Comparison of ENCODE assay signal across 8 cellular contexts in genomic region chr3:170418422-170419300, GRCh38. TPM values are rescaled to one million over a fixed set of nuclear protein-coding genes. Genes with fewer than 3 reads are reported as not detected.
DNase-seq lines count a peak whose midpoint lies in the region; ATAC-seq and TF ChIP-seq lines count a peak whose summit lies in the region.

CLDN11 (plus strand) TSS chr3:170418868; CDS start chr3:170419067, 199 bp downstream.

- BruUV-seq in PC-9 (replicated peaks; lab: Mats Ljungman, UMichigan): no TSS peak

- no peaks in the 10 kb centered on the region for H3F3A ChIP-seq in PC-9 (ENCODE audit: insufficient read depth, low read depth)

- H3K9ac ChIP-seq in endodermal cell (ENCODE audit: extremely low read depth, low read length, poor library complexity, severe bottlenecking): no peak within 1 kb of the TSS

- intact Hi-C loops in PC-9 (cut with micrococcal nuclease; ENCODE audit: unreplicated experiment): loop anchor here (10.0 kb wide), 1 partner anchor 186 kb away; no protein-coding TSS in a partner anchor

- DNase-seq in NCI-H345 (lab: John Stamatoyannopoulos, UW) (peak; percentile 42), NCI-H345 treated with DMSO at 0.1 percent for 48 hours (lab: John Stamatoyannopoulos, UW; ENCODE audit: unreplicated experiment) (no peak), NCI-H82 (lab: John Stamatoyannopoulos, UW) (peak; percentile 80), endodermal cell (peak; percentile 86), lung microvascular endothelial cell (ENCODE audit: low read depth in 2 of 2) (peak; percentile 69), suprapubic skin (ENCODE audit: low spot score in 2 of 2) (peak in 1 of 2 donors; percentile 76), PC-9 (no peak)

- WGBS in endodermal cell (ENCODE audit: insufficient coverage in 1 of 2, insufficient read length in 1 of 2), 2 experiments: 25 to 50% methylated on average over 24 to 73 of the region's 73 CpGs
- 13% methylated on average over 42 of the region's 73 CpGs for WGBS in suprapubic skin

- no peak within 1 kb of the TSS for H2AFZ ChIP-seq in PC-9

- H3K4me1 Mint-ChIP-seq in endodermal cell: peaks cover 27% of the 10 kb centered on the region

- peaks cover 40% of the 10 kb centered on the region for H3K27me3 Mint-ChIP-seq in endodermal cell (ENCODE audit: insufficient read depth)

- no peak within 1 kb of the TSS for H3K27ac Mint-ChIP-seq in endodermal cell

- H3K79me2 ChIP-seq in PC-9 (ENCODE audit: low read depth): no peaks in the 10 kb centered on the region

- H3K9me3 ChIP-seq in endodermal cell (ENCODE audit: control insufficient read depth, low read length) (no peaks in the 10 kb centered on the region), suprapubic skin (no peaks in the 10 kb centered on the region), PC-9 (ENCODE audit: insufficient read depth, low read depth) (no peaks in the 10 kb centered on the region)

- TF ChIP-seq CTCF in endodermal cell (conservative IDR thresholded peaks at IDR 0.05): peak; percentile 59
- TF ChIP-seq CTCF in suprapubic skin (IDR thresholded peaks at IDR 0.05): no peak
- TF ChIP-seq CTCF in PC-9 (conservative IDR thresholded peaks at IDR 0.05): no peak

- no peak within 1 kb of the TSS for H3K4me2 ChIP-seq in PC-9

- H4K20me1 ChIP-seq in PC-9 (ENCODE audit: insufficient read depth): no peaks in the 10 kb centered on the region

- peaks cover 4% of the 10 kb centered on the region for H3K36me3 Mint-ChIP-seq in endodermal cell (ENCODE audit: low read depth)

- H3K4me3 ChIP-seq in endodermal cell (ENCODE audit: low read length): peak within 1 kb of the TSS; percentile 53
- H3K4me3 ChIP-seq in suprapubic skin: peak within 1 kb of the TSS; percentile 59
- H3K4me3 ChIP-seq in PC-9: no peak within 1 kb of the TSS

- H3K27ac ChIP-seq in endodermal cell (ENCODE audit: low read depth, low read length) (no peak within 1 kb of the TSS), suprapubic skin (peak within 1 kb of the TSS; percentile 76), PC-9 (no peak within 1 kb of the TSS)

- H3K9me2 ChIP-seq in PC-9 (ENCODE audit: insufficient read depth): no peaks in the 10 kb centered on the region

- TF ChIP-seq EP300 in suprapubic skin (IDR thresholded peaks at IDR 0.05): no peak

- POLR2A ChIA-PET in PC-9 (lab: Charles Lee; ENCODE audit: unreplicated experiment): no interaction called here

- ATAC-seq in HG03196 (IDR thresholded peaks at IDR 0.05; ENCODE audit: unreplicated experiment): no peak

- H3K4me1 ChIP-seq in endodermal cell (ENCODE audit: control insufficient read depth, insufficient read depth, low read length) (peaks cover 3% of the 10 kb centered on the region), suprapubic skin (peaks cover 21% of the 10 kb centered on the region), PC-9 (replicated peaks; ENCODE audit: insufficient read depth) (no peaks in the 10 kb centered on the region)

- H3K36me3 ChIP-seq in endodermal cell (ENCODE audit: control insufficient read depth, insufficient read depth, low read length) (no peaks in the 10 kb centered on the region), suprapubic skin (no peaks in the 10 kb centered on the region), PC-9 (ENCODE audit: low read depth) (no peaks in the 10 kb centered on the region)

- TF ChIP-seq POLR2A in suprapubic skin (IDR thresholded peaks at IDR 0.05): no peak

- CTCF ChIA-PET in PC-9 (lab: Charles Lee): no interaction called here

- H3K4me3 Mint-ChIP-seq in endodermal cell: peak within 1 kb of the TSS; percentile 48

- H3K27me3 ChIP-seq in endodermal cell (ENCODE audit: control insufficient read depth, insufficient read depth, low read length, poor library complexity, severe bottlenecking) (peaks cover 23% of the 10 kb centered on the region), suprapubic skin (peaks cover 26% of the 10 kb centered on the region), PC-9 (ENCODE audit: insufficient read depth, low read depth) (no peaks in the 10 kb centered on the region)

- H3K9me3 Mint-ChIP-seq in endodermal cell: no peaks in the 10 kb centered on the region

RNA-seq across cellular contexts. Expression of gene CLDN11, which starts in this region (rescaled TPM):
- total RNA-seq in endodermal cell: 10 to 100 TPM; 15.3 to 26.1 TPM
- 14.0 TPM for polyA plus RNA-seq in endodermal cell (2013, experiment 1 of 2)
- 14.3 TPM for polyA plus RNA-seq in endodermal cell (2013, experiment 2 of 2)
- total RNA-seq in lung microvascular endothelial cell: 27.6 and 144 TPM in 2 replicates
- total RNA-seq in suprapubic skin: 1 to 10 TPM; 2.1 to 6.4 (median 3.6) TPM
- 1.4 and 1.9 TPM in 2 replicates for total RNA-seq in PC-9 (2021)

Comparison
In these comparisons a context has a peak if more than half of its experiments do, and no peak if none do; other contexts are left out.
1. DNase-seq: peak in NCI-H345 (single experiment), NCI-H82 (single experiment), endodermal cell (single experiment) and lung microvascular endothelial cell (2 of 2); none in NCI-H345 treated with DMSO at 0.1 percent for 48 hours (single experiment) and PC-9 (0 of 2).